ENCODE assay signal across 8 cellular contexts in genomic region chr16:57480127-57480753, GRCh38. TPM values are rescaled to one million over a fixed set of nuclear protein-coding genes. Genes with fewer than 3 reads are reported as not detected.
A peak's percentile ranks its signal among the peaks of the same experiment; 100 is the strongest.
DNase-seq lines count a peak whose midpoint lies in the region; ATAC-seq and TF ChIP-seq lines count a peak whose summit lies in the region.

No MANE protein-coding gene starts in this region.

- DNase-seq in Calu3 (peak; percentile 88), amniotic epithelial cell (ENCODE audit: low read depth) (peak; percentile 91), hepatic stellate cell (ENCODE audit: low spot score) (peak; percentile 96), renal cortical epithelial cell (ENCODE audit: low read depth) (peak; percentile 63), head of caudate nucleus (no peak), NCI-H2171 treated with DMSO at 0.1 percent for 48 hours (lab: John Stamatoyannopoulos, UW) (no peak)
- no peak for DNase-seq in stimulated activated CD4-positive, alpha-beta T cell treated with anti-CD3 and anti-CD28 coated beads, Interleukin-2, amount 100 ng/mL, for 24 hours

- ATAC-seq in GM19467 (IDR thresholded peaks at IDR 0.05; ENCODE audit: unreplicated experiment) = no peak

- H3K4me1 Mint-ChIP-seq in Calu3 (ENCODE audit: low read depth, unreplicated experiment) = peaks cover 30% of the 10 kb centered on the region

- no peaks in the 10 kb centered on the region for H3K9me3 Mint-ChIP-seq in Calu3 (ENCODE audit: low read depth, unreplicated experiment)

- TF ChIP-seq CTCF in Calu3 (IDR thresholded peaks at IDR 0.05; ENCODE audit: unreplicated experiment) = no peak

- H3K27me3 Mint-ChIP-seq in Calu3 (ENCODE audit: unreplicated experiment) = no peaks in the 10 kb centered on the region

- peak overlapping the region; percentile 58 for H3K27ac Mint-ChIP-seq in Calu3 (ENCODE audit: unreplicated experiment)

- intact Hi-C loops in Calu3 (cut with micrococcal nuclease; ENCODE audit: unreplicated experiment) = no loop called here
- intact Hi-C loops in head of caudate nucleus (cut with DNase I) = no loop called here

- H3K4me3 Mint-ChIP-seq in Calu3 (ENCODE audit: low read depth, unreplicated experiment) = peak overlapping the region; percentile 60

- CTCF ChIA-PET in Calu3 (lab: Charles Lee) = interaction anchor here (0.6 to 1.7 kb wide), 4 partner anchors 18 to 50 kb away, joined by 3 to 5 read pairs (median 3); partner anchors contain the start of genes CIAPIN1, COQ9 and POLR2C

- BruUV-seq in Calu3 (replicated peaks; lab: Mats Ljungman, UMichigan) = no TSS peak

- peaks cover 5% of the 10 kb centered on the region for H3K36me3 Mint-ChIP-seq in Calu3 (ENCODE audit: insufficient read depth, unreplicated experiment)

RNA-seq across cellular contexts. Expression of gene DOK4, which starts 6.1 kb away (rescaled TPM):
- total RNA-seq in Calu3 (2022) (23.0 and 34.7 TPM in 2 replicates), renal cortical epithelial cell (50.2 and 72.3 TPM in 2 replicates)

RNA-seq across cellular contexts. Expression of gene POLR2C, which starts 17.8 kb away (rescaled TPM):
- total RNA-seq in Calu3 (2022) (69.4 and 80.0 TPM in 2 replicates), renal cortical epithelial cell (78.5 and 83.8 TPM in 2 replicates)

RNA-seq across cellular contexts. Expression of gene COQ9, which starts 33.0 kb away (rescaled TPM):
- 75.9 and 77.7 TPM in 2 replicates for total RNA-seq in Calu3 (2022)
- 53.3 and 95.2 TPM in 2 replicates for total RNA-seq in renal cortical epithelial cell

RNA-seq across cellular contexts. Expression of gene CIAPIN1, which starts 33.1 kb away (rescaled TPM):
- total RNA-seq in Calu3 (2022) = 76.6 and 77.2 TPM in 2 replicates
- total RNA-seq in renal cortical epithelial cell = 60.6 and 78.1 TPM in 2 replicates

RNA-seq across cellular contexts. Expression of gene CCDC102A, which starts 56.1 kb away (rescaled TPM):
- total RNA-seq in Calu3 (2022) (6.8 and 7.9 TPM in 2 replicates), renal cortical epithelial cell (13.9 and 27.3 TPM in 2 replicates)

Comparison
In these comparisons a context has a peak if more than half of its experiments do, and no peak if none do; other contexts are left out.
1. DNase-seq: peak in Calu3 (single experiment), amniotic epithelial cell (single experiment), hepatic stellate cell (single experiment) and renal cortical epithelial cell (single experiment); none in stimulated activated CD4-positive, alpha-beta T cell treated with anti-CD3 and anti-CD28 coated beads, Interleukin-2, amount 100 ng/mL, for 24 hours (0 of 2), head of caudate nucleus (0 of 42) and NCI-H2171 treated with DMSO at 0.1 percent for 48 hours (single experiment).